In genomic region chr2:96160366-96160765, GRCh38 we compare ENCODE assay signal across 12 cellular contexts. TPM values are rescaled to one million over a fixed set of nuclear protein-coding genes. Genes with fewer than 3 reads are reported as not detected.
DNase-seq lines count a peak whose midpoint lies in the region; ATAC-seq lines count a peak whose summit lies in the region.
"Not testable (repeated sequence)": the region's sequence is repeated elsewhere in the genome, so short reads cannot be mapped to it uniquely, and the experiment has no call there.
"Had no signal": no experiment of that assay in that cellular context is flagged by ENCODE, and none has a peak within 500 bp of the region (broad histone marks: within the 10 kb centered on the region; RNA-seq: fewer than 3 reads in every experiment).

No MANE protein-coding gene starts in this region.

- not testable (repeated sequence) for H3K27ac ChIP-seq in CD4-positive, alpha-beta memory T cell (ENCODE audit: low read depth, low read length); naive thymus-derived CD4-positive, alpha-beta T cell (ENCODE audit: low read depth, low read length)

- not testable (repeated sequence) for H3K27me3 ChIP-seq in CD4-positive, alpha-beta memory T cell (ENCODE audit: insufficient read depth, low read length); naive thymus-derived CD4-positive, alpha-beta T cell (ENCODE audit: control insufficient read depth in 2 of 2, insufficient read depth in 2 of 2, low read length in 2 of 2)

- not testable (repeated sequence) for H3K9me3 ChIP-seq in CD4-positive, alpha-beta memory T cell (ENCODE audit: control insufficient read depth in 1 of 2, low read length in 2 of 2); naive thymus-derived CD4-positive, alpha-beta T cell (ENCODE audit: control insufficient read depth in 2 of 3, low read length in 3 of 3)

- H3K27me3 Mint-ChIP-seq in CD4-positive, alpha-beta memory T cell; activated CD4-positive, alpha-beta T cell treated with anti-CD3 and anti-CD28 coated beads, Interleukin-2, amount 10 ng/mL, durations not matched to agents 24 days and 14 days; activated T-cell treated with anti-CD3 and anti-CD28 coated beads, Interleukin-2, amount 50 U/mL, for 72 hours (ENCODE audit: low read depth); activated naive CD8-positive, alpha-beta T cell; effector memory CD8-positive, alpha-beta T cell; naive thymus-derived CD4-positive, alpha-beta T cell: not testable (repeated sequence)

- H3K4me3 Mint-ChIP-seq in CD4-positive, alpha-beta memory T cell; activated CD4-positive, alpha-beta T cell treated with anti-CD3 and anti-CD28 coated beads, Interleukin-2, amount 10 ng/mL, durations not matched to agents 24 days and 14 days; activated naive CD8-positive, alpha-beta T cell; naive thymus-derived CD4-positive, alpha-beta T cell; stimulated activated effector memory CD8-positive, alpha-beta T cell treated with anti-CD3 and anti-CD28 coated beads, Interleukin-12 subunit alpha, Interleukin-12 subunit beta, amount 100 ng/mL, for 72 hours: not testable (repeated sequence)
- H3K4me3 Mint-ChIP-seq in activated T-cell treated with anti-CD3 and anti-CD28 coated beads, Interleukin-2, amount 50 U/mL, for 72 hours = peak overlapping the region in 1 of 2 donors; percentile 34
- peak overlapping the region; percentile 6 to 82 for H3K4me3 Mint-ChIP-seq in effector memory CD8-positive, alpha-beta T cell

- not testable (repeated sequence) for H3K9me3 Mint-ChIP-seq in CD4-positive, alpha-beta memory T cell; activated CD4-positive, alpha-beta T cell treated with anti-CD3 and anti-CD28 coated beads, Interleukin-2, amount 10 ng/mL, durations not matched to agents 24 days and 14 days; activated T-cell treated with anti-CD3 and anti-CD28 coated beads, Interleukin-2, amount 50 U/mL, for 72 hours; activated naive CD8-positive, alpha-beta T cell (ENCODE audit: low read depth); effector memory CD8-positive, alpha-beta T cell; naive thymus-derived CD4-positive, alpha-beta T cell; stimulated activated effector memory CD8-positive, alpha-beta T cell treated with anti-CD3 and anti-CD28 coated beads, Interleukin-12 subunit alpha, Interleukin-12 subunit beta, amount 100 ng/mL, for 72 hours

- H3K36me3 Mint-ChIP-seq in CD4-positive, alpha-beta memory T cell; activated CD4-positive, alpha-beta T cell treated with anti-CD3 and anti-CD28 coated beads, Interleukin-2, amount 10 ng/mL, durations not matched to agents 24 days and 14 days (ENCODE audit: low read depth); activated T-cell treated with anti-CD3 and anti-CD28 coated beads, Interleukin-2, amount 50 U/mL, for 72 hours (ENCODE audit: insufficient read depth in 2 of 2); activated naive CD8-positive, alpha-beta T cell; naive thymus-derived CD4-positive, alpha-beta T cell: not testable (repeated sequence)
- H3K36me3 Mint-ChIP-seq in effector memory CD8-positive, alpha-beta T cell (ENCODE audit: insufficient read depth) = peaks cover 37% of the 10 kb centered on the region
- peaks cover 44% of the 10 kb centered on the region for H3K36me3 Mint-ChIP-seq in stimulated activated effector memory CD8-positive, alpha-beta T cell treated with anti-CD3 and anti-CD28 coated beads, Interleukin-12 subunit alpha, Interleukin-12 subunit beta, amount 100 ng/mL, for 72 hours

- not testable (repeated sequence) for DNase-seq in CD4-positive, alpha-beta memory T cell; activated CD4-positive, alpha-beta T cell treated with anti-CD3 and anti-CD28 coated beads, Interleukin-2, amount 10 ng/mL, durations not matched to agents 24 days and 14 days; activated T-cell treated with anti-CD3 and anti-CD28 coated beads, Interleukin-2, amount 50 U/mL, for 72 hours; effector memory CD8-positive, alpha-beta T cell; naive thymus-derived CD4-positive, alpha-beta T cell; stimulated activated effector memory CD8-positive, alpha-beta T cell treated with anti-CD3 and anti-CD28 coated beads, Interleukin-12 subunit alpha, Interleukin-12 subunit beta, amount 100 ng/mL, for 72 hours (ENCODE audit: low spot score in 2 of 2)

- POLR2A ChIA-PET in CD4-positive, alpha-beta memory T cell (lab: Charles Lee; ENCODE audit: partially characterized antibody) = interaction anchor here (9.8 kb wide), 1 partner anchor 14 kb away, joined by 285 read pairs; the partner anchor contains the start of gene DUSP2
- POLR2A ChIA-PET in naive thymus-derived CD4-positive, alpha-beta T cell (lab: Charles Lee) = interaction anchor here (0.9 to 8.6 kb wide), 4 partner anchors 10 to 17 kb away, joined by 3 to 106 read pairs (median 44); partner anchors contain the start of gene DUSP2

- peaks cover 55 to 89% (median 75%) of the 10 kb centered on the region in 4 donors for H3K4me1 Mint-ChIP-seq in CD4-positive, alpha-beta memory T cell
- peaks cover 73% of the 10 kb centered on the region for H3K4me1 Mint-ChIP-seq in activated CD4-positive, alpha-beta T cell treated with anti-CD3 and anti-CD28 coated beads, Interleukin-2, amount 10 ng/mL, durations not matched to agents 24 days and 14 days
- H3K4me1 Mint-ChIP-seq in activated T-cell treated with anti-CD3 and anti-CD28 coated beads, Interleukin-2, amount 50 U/mL, for 72 hours (ENCODE audit: low read depth) = peaks cover 98% of the 10 kb centered on the region
- H3K4me1 Mint-ChIP-seq in activated naive CD8-positive, alpha-beta T cell (ENCODE audit: low read depth) = peaks cover 90% of the 10 kb centered on the region
- H3K4me1 Mint-ChIP-seq in effector memory CD8-positive, alpha-beta T cell (ENCODE audit: low read depth in 2 of 2) = peaks cover 77 to 84% of the 10 kb centered on the region in 2 donors
- peaks cover 58 to 89% (median 80%) of the 10 kb centered on the region in 7 donors for H3K4me1 Mint-ChIP-seq in naive thymus-derived CD4-positive, alpha-beta T cell
- peaks cover 96% of the 10 kb centered on the region for H3K4me1 Mint-ChIP-seq in stimulated activated effector memory CD8-positive, alpha-beta T cell treated with anti-CD3 and anti-CD28 coated beads, Interleukin-12 subunit alpha, Interleukin-12 subunit beta, amount 100 ng/mL, for 72 hours

- CTCF ChIA-PET in CD4-positive, alpha-beta memory T cell (lab: Charles Lee; ENCODE audit: partially characterized antibody) = interaction anchor here (2.7 to 7.6 kb wide), 3 partner anchors 13 to 21 kb away, joined by 19 to 60 read pairs (median 26); partner anchors contain the start of gene ASTL
- CTCF ChIA-PET in naive thymus-derived CD4-positive, alpha-beta T cell (lab: Charles Lee) = interaction anchor here (0.9 to 4.0 kb wide), 3 partner anchors 10 to 21 kb away, joined by 3 to 21 read pairs (median 5); no protein-coding TSS in a partner anchor

- peaks cover 80% of the 10 kb centered on the region for H3K4me1 ChIP-seq in CD4-positive, alpha-beta memory T cell (ENCODE audit: insufficient read depth, low read length)
- peaks cover 61 to 93% of the 10 kb centered on the region in 2 donors for H3K4me1 ChIP-seq in naive thymus-derived CD4-positive, alpha-beta T cell (ENCODE audit: control insufficient read depth in 2 of 2, insufficient read depth in 2 of 2, low read length in 2 of 2)

- H3K36me3 ChIP-seq in CD4-positive, alpha-beta memory T cell (ENCODE audit: insufficient read depth, low read length); naive thymus-derived CD4-positive, alpha-beta T cell (ENCODE audit: control insufficient read depth in 2 of 3, insufficient read depth in 3 of 3, low read length in 3 of 3): not testable (repeated sequence)

- intact Hi-C loops in CD4-positive, alpha-beta memory T cell (cut with micrococcal nuclease); naive thymus-derived CD4-positive, alpha-beta T cell (cut with micrococcal nuclease): not testable (repeated sequence)
- intact Hi-C loops in activated CD4-positive, alpha-beta T cell treated with anti-CD3 and anti-CD28 coated beads, Interleukin-2, amount 10 ng/mL, durations not matched to agents 24 days and 14 days (cut with micrococcal nuclease) = loop anchor here (5.0 kb wide), 1 partner anchor 327 kb away; no protein-coding TSS in a partner anchor

- peak overlapping the region in 4 of 7 donors; percentile 29 to 93 (median 79) for H3K27ac Mint-ChIP-seq in CD4-positive, alpha-beta memory T cell
- H3K27ac Mint-ChIP-seq in activated CD4-positive, alpha-beta T cell treated with anti-CD3 and anti-CD28 coated beads, Interleukin-2, amount 10 ng/mL, durations not matched to agents 24 days and 14 days = peak overlapping the region; percentile 54
- H3K27ac Mint-ChIP-seq in activated T-cell treated with anti-CD3 and anti-CD28 coated beads, Interleukin-2, amount 50 U/mL, for 72 hours = peak overlapping the region; percentile 17
- peak overlapping the region; percentile 82 for H3K27ac Mint-ChIP-seq in activated naive CD8-positive, alpha-beta T cell
- peak overlapping the region in 1 of 2 donors; percentile 98 for H3K27ac Mint-ChIP-seq in effector memory CD8-positive, alpha-beta T cell
- peak overlapping the region in 6 of 9 donors; percentile 5 to 97 (median 10) for H3K27ac Mint-ChIP-seq in naive thymus-derived CD4-positive, alpha-beta T cell
- H3K27ac Mint-ChIP-seq in stimulated activated effector memory CD8-positive, alpha-beta T cell treated with anti-CD3 and anti-CD28 coated beads, Interleukin-12 subunit alpha, Interleukin-12 subunit beta, amount 100 ng/mL, for 72 hours = peak overlapping the region; percentile 96

- not testable (repeated sequence) for ATAC-seq in activated T-cell treated with anti-CD3 and anti-CD28 coated beads, Interleukin-2, amount 50 U/mL, for 72 hours (replicated peaks in 1 of 2); effector memory CD8-positive, alpha-beta T cell (replicated peaks); naive thymus-derived CD4-positive, alpha-beta T cell; stimulated activated effector memory CD8-positive, alpha-beta T cell treated with anti-CD3 and anti-CD28 coated beads, Interleukin-12 subunit alpha, Interleukin-12 subunit beta, amount 100 ng/mL, for 72 hours

- H3K4me3 ChIP-seq in CD4-positive, alpha-beta memory T cell (ENCODE audit: low read length in 2 of 2); naive thymus-derived CD4-positive, alpha-beta T cell (ENCODE audit: low read length): not testable (repeated sequence)

RNA-seq across cellular contexts. Expression of gene DUSP2, which starts 15.1 kb away (rescaled TPM):
- total RNA-seq in CD4-positive, alpha-beta memory T cell = 10 to 100 TPM; 33.4 to 34.6 TPM
- polyA plus RNA-seq in CD4-positive, alpha-beta memory T cell = 100 to 1,000 TPM in 1 of 2 donors, 10 to 100 TPM in 1; 48.2 to 303 TPM
- 436 and 445 TPM in 2 replicates for total RNA-seq in activated CD4-positive, alpha-beta T cell treated with anti-CD3 and anti-CD28 coated beads, Interleukin-2, amount 10 ng/mL, durations not matched to agents 24 days and 14 days
- 100 to 1,000 TPM; 340 to 388 TPM for total RNA-seq in activated T-cell treated with anti-CD3 and anti-CD28 coated beads, Interleukin-2, amount 50 U/mL, for 72 hours
- total RNA-seq in naive thymus-derived CD4-positive, alpha-beta T cell = 100 to 1,000 TPM in 2 of 5 experiments, 10 to 100 TPM in 3; 22.1 to 255 (median 50.3) TPM
- polyA plus RNA-seq in naive thymus-derived CD4-positive, alpha-beta T cell = 10 to 100 TPM; 21.0 to 25.6 TPM

RNA-seq across cellular contexts. Expression of gene ASTL, which starts 22.1 kb away (rescaled TPM):
- total RNA-seq in CD4-positive, alpha-beta memory T cell = 1 to 10 TPM in 1 of 2 experiments, not detected in 1; 1.3 TPM
- under 1 TPM in 1 of 2 donors, not detected in 1; 0.48 TPM for polyA plus RNA-seq in CD4-positive, alpha-beta memory T cell
- 2.4 and 3.4 TPM in 2 replicates for total RNA-seq in activated CD4-positive, alpha-beta T cell treated with anti-CD3 and anti-CD28 coated beads, Interleukin-2, amount 10 ng/mL, durations not matched to agents 24 days and 14 days
- 1 to 10 TPM; 8.1 to 9.1 TPM for total RNA-seq in activated T-cell treated with anti-CD3 and anti-CD28 coated beads, Interleukin-2, amount 50 U/mL, for 72 hours
- total RNA-seq in naive thymus-derived CD4-positive, alpha-beta T cell = 1 to 10 TPM in 2 of 5 experiments, under 1 TPM in 3; 0.65 to 7.5 (median 0.86) TPM
- under 1 TPM in 1 of 2 donors, not detected in 1; 0.19 TPM for polyA plus RNA-seq in naive thymus-derived CD4-positive, alpha-beta T cell
- total RNA-seq: A172, H7, HT1080 had no signal

RNA-seq across cellular contexts. Expression of gene ADRA2B, which starts 44.0 kb away (rescaled TPM):
- total RNA-seq in CD4-positive, alpha-beta memory T cell = not detected
- polyA plus RNA-seq in CD4-positive, alpha-beta memory T cell = not detected
- 0.21 TPM in 2 replicates for total RNA-seq in activated CD4-positive, alpha-beta T cell treated with anti-CD3 and anti-CD28 coated beads, Interleukin-2, amount 10 ng/mL, durations not matched to agents 24 days and 14 days
- total RNA-seq in activated T-cell treated with anti-CD3 and anti-CD28 coated beads, Interleukin-2, amount 50 U/mL, for 72 hours = 1 to 10 TPM; 1.7 to 2.1 TPM
- under 1 TPM in 3 of 5 experiments, not detected in 2; 0.15 to 0.93 (median 0.76) TPM for total RNA-seq in naive thymus-derived CD4-positive, alpha-beta T cell
- not detected for polyA plus RNA-seq in naive thymus-derived CD4-positive, alpha-beta T cell
- total RNA-seq: A172, G401, HFFc6, HT1080 had no signal

RNA-seq across cellular contexts. Expression of gene STARD7, which starts 48.3 kb away (rescaled TPM):
- 10 to 100 TPM; 84.9 to 92.9 TPM for total RNA-seq in CD4-positive, alpha-beta memory T cell
- 100 to 1,000 TPM; 109 to 196 TPM for polyA plus RNA-seq in CD4-positive, alpha-beta memory T cell
- 212 and 217 TPM in 2 replicates for total RNA-seq in activated CD4-positive, alpha-beta T cell treated with anti-CD3 and anti-CD28 coated beads, Interleukin-2, amount 10 ng/mL, durations not matched to agents 24 days and 14 days
- 100 to 1,000 TPM; 202 to 225 TPM for total RNA-seq in activated T-cell treated with anti-CD3 and anti-CD28 coated beads, Interleukin-2, amount 50 U/mL, for 72 hours
- 100 to 1,000 TPM in 1 of 5 experiments, 10 to 100 TPM in 4; 56.5 to 133 (median 74.2) TPM for total RNA-seq in naive thymus-derived CD4-positive, alpha-beta T cell
- 100 to 1,000 TPM; 106 to 120 TPM for polyA plus RNA-seq in naive thymus-derived CD4-positive, alpha-beta T cell
